In the genomic region with DNA sequence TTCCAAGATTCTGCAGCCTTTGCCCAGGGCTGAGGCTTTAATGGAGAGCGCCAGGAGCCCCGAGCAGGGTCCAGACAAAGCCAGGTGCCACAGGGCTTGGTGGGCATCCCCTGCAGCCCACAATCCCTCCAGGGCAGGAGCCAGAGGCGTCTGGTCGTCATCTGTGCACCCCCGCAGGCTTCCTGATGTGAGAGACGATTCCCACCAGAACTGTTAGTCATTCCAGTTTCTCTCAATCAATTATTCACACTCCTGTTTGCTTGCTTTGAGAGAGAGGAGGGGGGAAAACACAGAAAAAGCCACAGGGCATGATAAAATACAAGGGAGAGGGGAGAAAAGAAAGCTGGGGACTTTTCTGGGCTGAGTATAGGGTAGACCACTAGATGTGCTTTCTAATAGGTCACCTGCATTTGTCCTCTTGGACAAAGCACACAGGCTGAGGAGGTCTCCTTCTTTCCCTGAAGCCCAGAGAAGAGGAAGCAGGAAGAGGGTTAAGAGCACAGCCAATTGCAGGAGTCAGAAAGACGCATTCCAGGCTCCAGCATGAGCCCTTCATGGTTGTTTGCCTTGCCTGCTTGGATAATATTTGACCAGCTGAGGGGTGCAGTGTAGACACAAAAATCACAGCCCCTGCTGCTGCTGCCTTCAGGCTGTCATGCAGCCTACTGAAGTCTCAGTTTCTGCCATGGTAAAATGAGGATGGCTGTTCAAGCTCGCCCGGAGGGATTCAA, we compare ENCODE assay signal across 2 cellular contexts.
TF ChIP-seq lines count a peak whose summit lies in the region.

No MANE protein-coding gene starts in this region.

TF ChIP-seq in HEK293, 187 proteins besides CTCF, POLR2A, EP300 and RAD21 (continued from another document):
- peak; percentile 45; the same call in 1 of the 2 replicates for TF ChIP-seq ZNF18 (tag by site-specific recombination; IDR thresholded peaks at IDR 0.05)
- TF ChIP-seq ZNF169 (tag by site-specific recombination; IDR thresholded peaks at IDR 0.05) = no peak

TF ChIP-seq in endothelial cell of umbilical vein, 7 proteins besides CTCF, POLR2A, EP300 and RAD21 (continued from another document):
- no peak for TF ChIP-seq GATA2 (IDR thresholded peaks at IDR 0.05; ENCODE audit: insufficient read depth, insufficient read length, low read depth, low read length)
